Comparison of ENCODE assay signal across 1 cellular context in the genomic region with DNA sequence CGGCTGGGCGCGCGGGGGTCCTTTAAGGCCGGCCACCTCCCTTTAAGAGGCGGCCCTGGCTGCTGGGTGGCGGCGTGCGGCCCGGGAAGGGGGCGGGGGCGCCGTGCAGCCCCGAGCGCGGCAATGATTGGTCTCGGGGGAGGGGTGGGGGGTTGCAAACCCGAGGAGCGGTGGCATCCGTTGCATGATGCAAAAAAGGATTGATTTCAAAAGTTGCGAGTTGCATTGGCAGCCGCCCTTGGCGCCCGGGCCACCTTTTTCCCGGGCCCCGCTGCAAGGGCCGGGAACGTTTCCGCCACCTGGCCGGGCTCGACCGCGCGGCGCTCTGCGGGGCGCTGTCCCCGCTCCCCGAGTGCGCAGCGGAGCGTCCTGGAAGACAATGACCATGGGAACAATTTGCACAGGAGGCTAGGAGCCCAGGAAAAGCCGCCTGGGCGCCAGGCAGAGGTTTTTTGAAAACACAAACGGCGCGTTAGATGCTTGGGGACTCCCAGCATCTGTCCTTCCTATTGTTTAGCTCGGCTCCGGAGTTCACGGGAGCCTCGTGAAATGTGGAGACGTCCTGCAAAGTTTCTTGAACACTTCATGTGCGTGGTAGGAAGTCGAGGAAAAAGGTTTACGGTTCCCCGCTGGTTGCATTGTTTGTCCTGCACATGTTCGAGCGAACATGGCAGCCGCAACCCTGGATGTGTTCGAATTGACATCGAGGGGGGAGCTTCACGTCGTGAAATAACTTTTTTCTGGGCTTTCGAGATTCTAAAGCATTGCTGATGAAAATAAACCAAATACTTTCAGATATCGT.
TF ChIP-seq lines count a peak whose summit lies in the region.

Gene SEPHS1 (minus strand): TSS at position 78 of the 802 bp plus-strand sequence. CDS start 3,343 bp downstream, outside the sequence.

TF ChIP-seq in H1, 55 proteins besides CTCF, POLR2A, EP300 and RAD21:
- peak; percentile 33 for TF ChIP-seq CHD1 (IDR thresholded peaks at IDR 0.05; ENCODE audit: low read depth, low read length)
- TF ChIP-seq RXRA (IDR thresholded peaks at IDR 0.05; ENCODE audit: insufficient read depth, low read depth, low read length): no peak
- TF ChIP-seq GTF2F1 (IDR thresholded peaks at IDR 0.05; ENCODE audit: borderline replicate concordance, low read depth, low read length): no peak
- TF ChIP-seq SP2 (IDR thresholded peaks at IDR 0.05; ENCODE audit: low read length): no peak
- no peak for TF ChIP-seq SAP30 (IDR thresholded peaks at IDR 0.05; ENCODE audit: insufficient read depth, insufficient replicate concordance, low read length)
- peak; percentile 75 for TF ChIP-seq YY1 (IDR thresholded peaks at IDR 0.05; ENCODE audit: low read depth, low read length)
- TF ChIP-seq MAX (IDR thresholded peaks at IDR 0.05): peak; percentile 38; the same call in 1 of the 2 replicates
- TF ChIP-seq JUND (IDR thresholded peaks at IDR 0.05; ENCODE audit: low read length): no peak
- TF ChIP-seq TAF1 (IDR thresholded peaks at IDR 0.05; ENCODE audit: low read depth, low read length): peak; percentile 78
- 0 out of 2 replicates have a peak, but pooled peaks have one; percentile 9 for TF ChIP-seq CHD2 (IDR thresholded peaks at IDR 0.05; ENCODE audit: low read length)
- peak in 1 of 2 experiments; percentile 59; a peak in 1 of 4 replicates for TF ChIP-seq HDAC2 (IDR thresholded peaks at IDR 0.05; ENCODE audit: borderline replicate concordance in 1 of 2, low read depth in 2 of 2, low read length in 2 of 2)
- no peak for TF ChIP-seq MAFK (IDR thresholded peaks at IDR 0.05; ENCODE audit: low read depth, low read length)
- no peak for TF ChIP-seq JUN (IDR thresholded peaks at IDR 0.05; ENCODE audit: low read depth, low read length)
- no peak for TF ChIP-seq E2F6 (IDR thresholded peaks at IDR 0.05)
- no peak for TF ChIP-seq TCF12 (IDR thresholded peaks at IDR 0.05; ENCODE audit: low read depth, low read length)
- no peak for TF ChIP-seq CBX5 (IDR thresholded peaks at IDR 0.05; ENCODE audit: low read depth, low read length)
- TF ChIP-seq SIN3A (conservative IDR thresholded peaks at IDR 0.05 in 1 of 2, IDR thresholded peaks at IDR 0.05 in 1 of 2; ENCODE audit: low read depth in 1 of 2, low read length in 2 of 2): no peak
- no peak for TF ChIP-seq USF2 (IDR thresholded peaks at IDR 0.05; ENCODE audit: low read length)
- TF ChIP-seq EGR1 (IDR thresholded peaks at IDR 0.05; ENCODE audit: borderline replicate concordance, low read depth, low read length): no peak
- no peak for TF ChIP-seq CTBP2 (IDR thresholded peaks at IDR 0.05; ENCODE audit: borderline replicate concordance, insufficient read depth, insufficient read length, low read length)
- TF ChIP-seq TBP (IDR thresholded peaks at IDR 0.05; ENCODE audit: low read depth, low read length): peak; percentile 72; the same call in 1 of the 2 replicates
- no peak for TF ChIP-seq CBX8 (IDR thresholded peaks at IDR 0.05; ENCODE audit: borderline replicate concordance, low read depth, low read length)
- peak; percentile 51; the same call in 1 of the 2 replicates for TF ChIP-seq POLR2AphosphoS5 (IDR thresholded peaks at IDR 0.05; ENCODE audit: low read depth, low read length)
- TF ChIP-seq NRF1 (IDR thresholded peaks at IDR 0.05; ENCODE audit: low read depth, low read length): no peak
- TF ChIP-seq EZH2 (IDR thresholded peaks at IDR 0.05; ENCODE audit: low read depth, low read length, severe bottlenecking): no peak
- no peak for TF ChIP-seq BACH1 (IDR thresholded peaks at IDR 0.05; ENCODE audit: low read length)
- no peak for TF ChIP-seq CHD7 (IDR thresholded peaks at IDR 0.05; ENCODE audit: insufficient replicate concordance, low read length)
- TF ChIP-seq TEAD4 (IDR thresholded peaks at IDR 0.05; ENCODE audit: low read depth, low read length): no peak
- peak; percentile 57 for TF ChIP-seq ASH2L (IDR thresholded peaks at IDR 0.05; ENCODE audit: low read length)
- no peak for TF ChIP-seq SIX5 (IDR thresholded peaks at IDR 0.05; ENCODE audit: low read depth, low read length)
- TF ChIP-seq TAF7 (optimal IDR thresholded peaks at IDR 0.05; ENCODE audit: borderline replicate concordance, low read depth, low read length): peak; percentile 76
- no peak for TF ChIP-seq BRCA1 (IDR thresholded peaks at IDR 0.05; ENCODE audit: low read depth, low read length)
- no peak for TF ChIP-seq HDAC6 (IDR thresholded peaks at IDR 0.05; ENCODE audit: low read depth, low read length)
- TF ChIP-seq BCL11A (IDR thresholded peaks at IDR 0.05; ENCODE audit: low read depth in 2 of 2, low read length in 2 of 2): no peak
- no peak for TF ChIP-seq FOSL1 (IDR thresholded peaks at IDR 0.05; ENCODE audit: insufficient read depth, low read depth, low read length)
- no peak for TF ChIP-seq RFX5 (IDR thresholded peaks at IDR 0.05; ENCODE audit: borderline replicate concordance, low read depth, low read length)
- no peak for TF ChIP-seq SP1 (IDR thresholded peaks at IDR 0.05; ENCODE audit: low read depth, low read length)
- TF ChIP-seq RBBP5 (IDR thresholded peaks at IDR 0.05; ENCODE audit: borderline replicate concordance, low read depth, low read length): no peak
- no peak for TF ChIP-seq CREB1 (IDR thresholded peaks at IDR 0.05)
- no peak for TF ChIP-seq SRF (IDR thresholded peaks at IDR 0.05; ENCODE audit: low read depth, low read length)
- no peak for TF ChIP-seq POU5F1 (IDR thresholded peaks at IDR 0.05; ENCODE audit: low read depth, low read length)
- no peak for TF ChIP-seq SP4 (IDR thresholded peaks at IDR 0.05; ENCODE audit: low read length)
- TF ChIP-seq, protein P1, sequence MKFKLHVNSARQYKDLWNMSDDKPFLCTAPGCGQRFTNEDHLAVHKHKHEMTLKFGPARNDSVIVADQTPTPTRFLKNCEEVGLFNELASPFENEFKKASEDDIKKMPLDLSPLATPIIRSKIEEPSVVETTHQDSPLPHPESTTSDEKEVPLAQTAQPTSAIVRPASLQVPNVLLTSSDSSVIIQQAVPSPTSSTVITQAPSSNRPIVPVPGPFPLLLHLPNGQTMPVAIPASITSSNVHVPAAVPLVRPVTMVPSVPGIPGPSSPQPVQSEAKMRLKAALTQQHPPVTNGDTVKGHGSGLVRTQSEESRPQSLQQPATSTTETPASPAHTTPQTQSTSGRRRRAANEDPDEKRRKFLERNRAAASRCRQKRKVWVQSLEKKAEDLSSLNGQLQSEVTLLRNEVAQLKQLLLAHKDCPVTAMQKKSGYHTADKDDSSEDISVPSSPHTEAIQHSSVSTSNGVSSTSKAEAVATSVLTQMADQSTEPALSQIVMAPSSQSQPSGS (IDR thresholded peaks at IDR 0.05; ENCODE audit: low read length): peak; percentile 87
- TF ChIP-seq SUZ12 (IDR thresholded peaks at IDR 0.05; ENCODE audit: low read length): no peak
- no peak for TF ChIP-seq SIRT6 (IDR thresholded peaks at IDR 0.05; ENCODE audit: low read length)
- no peak for TF ChIP-seq KDM5A (IDR thresholded peaks at IDR 0.05; ENCODE audit: low read length)
- no peak for TF ChIP-seq GABPA (IDR thresholded peaks at IDR 0.05; ENCODE audit: borderline replicate concordance, insufficient read depth, low read length)
- no peak for TF ChIP-seq KDM4A (IDR thresholded peaks at IDR 0.05; ENCODE audit: low read depth, low read length, severe bottlenecking)
- TF ChIP-seq PHF8 (conservative IDR thresholded peaks at IDR 0.05; ENCODE audit: low read depth, low read length): peak; percentile 57
- TF ChIP-seq ZNF274 (IDR thresholded peaks at IDR 0.05; ENCODE audit: borderline replicate concordance, extremely low read depth, low read length): no peak
- TF ChIP-seq CEBPB (IDR thresholded peaks at IDR 0.05; ENCODE audit: low read depth, low read length): 0 out of 2 replicates have a peak, but pooled peaks have one; percentile 22
- no peak for TF ChIP-seq RNF2 (IDR thresholded peaks at IDR 0.05; ENCODE audit: borderline replicate concordance, low read depth, low read length, missing control alignments, poor library complexity, severe bottlenecking)
- TF ChIP-seq NANOG (IDR thresholded peaks at IDR 0.05; ENCODE audit: insufficient read depth, low read depth, low read length, poor library complexity, severe bottlenecking): no peak
- TF ChIP-seq ATF3 (IDR thresholded peaks at IDR 0.05; ENCODE audit: insufficient read depth, low read depth, low read length): no peak
- no peak for TF ChIP-seq KDM1A (IDR thresholded peaks at IDR 0.05; ENCODE audit: borderline replicate concordance, low read length)
